29 cellular contexts compared by ENCODE assay signal in the genomic region with DNA sequence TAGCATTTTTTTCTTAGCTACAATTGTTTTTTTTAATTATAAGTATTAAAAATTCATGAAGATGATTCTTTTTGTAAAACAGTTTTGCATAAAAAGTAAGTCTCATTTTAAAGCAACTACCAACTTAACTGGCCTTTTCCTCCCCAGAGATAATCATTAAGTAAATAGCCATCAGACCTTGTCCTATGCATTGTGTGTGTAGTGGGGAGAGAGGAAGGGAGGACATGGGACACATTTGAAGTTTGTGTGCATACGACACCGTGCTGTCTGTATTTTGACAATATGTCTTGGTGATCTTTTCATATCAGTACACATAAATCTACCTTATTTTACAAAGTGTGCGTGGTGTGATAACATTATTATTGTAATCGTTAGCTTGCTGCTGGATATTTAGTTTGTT. TPM values are rescaled to one million over a fixed set of nuclear protein-coding genes. Genes with fewer than 3 reads are reported as not detected.
"Had no signal": no experiment of that assay in that cellular context is flagged by ENCODE, and none has a peak within 500 bp of the region (broad histone marks: within the 10 kb centered on the region; RNA-seq: fewer than 3 reads in every experiment).

No MANE protein-coding gene starts in this region.

- H3K27ac ChIP-seq: ascending aorta, breast epithelium, cardiac muscle cell, colonic mucosa, epithelial cell of prostate, esophagus squamous epithelium had no signal

- FAIRE-seq: endometrium, endothelial cell of umbilical vein had no signal

- ATAC-seq: activated naive CD4-positive, alpha-beta T cell treated with anti-CD3 and anti-CD28 coated beads, Interleukin-2, amount 50 U/mL, for 72 hours; activated T-cell treated with anti-CD3 and anti-CD28 coated beads, Interleukin-2, amount 50 U/mL, for 72 hours had no signal

- H3K27me3 ChIP-seq: ascending aorta, breast epithelium, cardiac muscle cell, colonic mucosa, esophagus squamous epithelium had no signal

- H3K9me3 ChIP-seq: colonic mucosa had no signal

- DNase-seq: activated CD4-positive, alpha-beta memory T cell treated with anti-CD3 and anti-CD28 coated beads, Interleukin-2, amount 10 ng/mL, durations not matched to agents 7 days and 5 days; activated CD4-positive, alpha-beta T cell treated with anti-CD3 and anti-CD28 coated beads for 1 hour; activated CD4-positive, alpha-beta T cell treated with anti-CD3 and anti-CD28 coated beads for 4 hours; activated CD4-positive, alpha-beta T cell treated with anti-CD3 and anti-CD28 coated beads, Interleukin-2, amount 10 ng/mL, durations not matched to agents 7 days and 5 days; activated CD4-positive, alpha-beta T cell treated with anti-CD3 and anti-CD28 coated beads, Interleukin-2, amount 50 U/mL, for 4 hours; activated CD8-positive, alpha-beta memory T cell treated with anti-CD3 and anti-CD28 coated beads, Interleukin-2, amount 50 U/mL, for 48 hours; activated gamma-delta T cell; activated naive CD4-positive, alpha-beta T cell; activated naive CD4-positive, alpha-beta T cell treated with anti-CD3 and anti-CD28 coated beads, Interleukin-2, amount 10 ng/mL, durations not matched to agents 7 days and 5 days; activated naive CD8-positive, alpha-beta T cell treated with anti-CD3 and anti-CD28 coated beads, Interleukin-2, amount 10 ng/mL, durations not matched to agents 7 days and 5 days; activated T-cell treated with anti-CD3 and anti-CD28 coated beads for 4 hours; activated T-cell treated with anti-CD3 and anti-CD28 coated beads, Interleukin-2, amount 50 U/mL, for 24 hours; activated T-cell treated with anti-CD3 and anti-CD28 coated beads, Interleukin-2, amount 50 U/mL, for 72 hours; central memory CD4-positive, alpha-beta T cell; cerebellar nuclear complex; colonic mucosa; effector CD8-positive, alpha-beta T cell; esophagus squamous epithelium; foreskin melanocyte; head of caudate nucleus; T-helper 2 cell had no signal

- H3K4me3 ChIP-seq: ascending aorta, breast epithelium, cardiac muscle cell, colonic mucosa, esophagus squamous epithelium had no signal

- H3K27ac Mint-ChIP-seq: activated CD4-positive, alpha-beta memory T cell treated with anti-CD3 and anti-CD28 coated beads, Interleukin-2, amount 10 ng/mL, durations not matched to agents 7 days and 5 days; activated CD4-positive, alpha-beta T cell treated with anti-CD3 and anti-CD28 coated beads, Interleukin-2, amount 10 ng/mL, durations not matched to agents 7 days and 5 days; activated naive CD4-positive, alpha-beta T cell treated with anti-CD3 and anti-CD28 coated beads, Interleukin-2, amount 10 ng/mL, durations not matched to agents 7 days and 5 days; activated naive CD4-positive, alpha-beta T cell treated with anti-CD3 and anti-CD28 coated beads, Interleukin-2, amount 50 U/mL, for 72 hours; activated naive CD8-positive, alpha-beta T cell treated with anti-CD3 and anti-CD28 coated beads, Interleukin-2, amount 10 ng/mL, durations not matched to agents 7 days and 5 days; activated T-cell treated with anti-CD3 and anti-CD28 coated beads, Interleukin-2, amount 50 U/mL, for 24 hours; activated T-cell treated with anti-CD3 and anti-CD28 coated beads, Interleukin-2, amount 50 U/mL, for 72 hours; brain had no signal

- H3K36me3 ChIP-seq: colonic mucosa had no signal

- H3K4me1 ChIP-seq: breast epithelium, colonic mucosa, esophagus squamous epithelium had no signal

- H3K27me3 Mint-ChIP-seq: activated CD4-positive, alpha-beta memory T cell treated with anti-CD3 and anti-CD28 coated beads, Interleukin-2, amount 10 ng/mL, durations not matched to agents 7 days and 5 days; activated CD4-positive, alpha-beta T cell treated with anti-CD3 and anti-CD28 coated beads, Interleukin-2, amount 10 ng/mL, durations not matched to agents 7 days and 5 days; activated naive CD4-positive, alpha-beta T cell treated with anti-CD3 and anti-CD28 coated beads, Interleukin-2, amount 10 ng/mL, durations not matched to agents 7 days and 5 days; activated naive CD8-positive, alpha-beta T cell treated with anti-CD3 and anti-CD28 coated beads, Interleukin-2, amount 10 ng/mL, durations not matched to agents 7 days and 5 days; activated T-cell treated with anti-CD3 and anti-CD28 coated beads, Interleukin-2, amount 50 U/mL, for 24 hours; brain had no signal

- H3K4me3 Mint-ChIP-seq: activated CD4-positive, alpha-beta memory T cell treated with anti-CD3 and anti-CD28 coated beads, Interleukin-2, amount 10 ng/mL, durations not matched to agents 7 days and 5 days; activated CD4-positive, alpha-beta T cell treated with anti-CD3 and anti-CD28 coated beads, Interleukin-2, amount 10 ng/mL, durations not matched to agents 7 days and 5 days; activated naive CD4-positive, alpha-beta T cell treated with anti-CD3 and anti-CD28 coated beads, Interleukin-2, amount 10 ng/mL, durations not matched to agents 7 days and 5 days; activated naive CD8-positive, alpha-beta T cell treated with anti-CD3 and anti-CD28 coated beads, Interleukin-2, amount 10 ng/mL, durations not matched to agents 7 days and 5 days; activated T-cell treated with anti-CD3 and anti-CD28 coated beads, Interleukin-2, amount 50 U/mL, for 24 hours; activated T-cell treated with anti-CD3 and anti-CD28 coated beads, Interleukin-2, amount 50 U/mL, for 72 hours; brain had no signal

RNA-seq across cellular contexts. Expression of gene SNURF, which starts 8.1 kb away (rescaled TPM):
- total RNA-seq: ascending aorta had no signal
